31 cellular contexts compared by ENCODE assay signal in the genomic region with DNA sequence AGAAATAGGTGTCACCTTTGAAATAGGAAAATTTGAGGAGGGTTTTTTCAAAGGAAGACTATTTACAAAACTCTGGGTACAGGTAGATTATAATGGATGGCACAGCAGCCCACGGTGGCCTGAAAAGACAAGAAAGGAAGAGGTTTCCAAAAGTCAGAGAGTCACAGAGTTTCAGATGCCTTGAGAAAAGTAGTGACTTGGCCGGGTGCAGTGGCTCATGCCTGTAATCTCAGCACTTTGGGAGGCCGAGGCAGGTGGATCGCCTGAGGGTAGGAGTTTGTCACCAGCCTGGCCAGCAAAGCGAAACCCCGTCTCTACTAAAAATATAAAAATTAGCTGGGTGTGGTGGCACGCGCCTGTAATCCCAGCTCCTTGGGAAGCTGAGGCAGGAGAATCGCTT. TPM values are rescaled to one million over a fixed set of nuclear protein-coding genes. Genes with fewer than 3 reads are reported as not detected.
"Had no signal": no experiment of that assay in that cellular context is flagged by ENCODE, and none has a peak within 500 bp of the region (broad histone marks: within the 10 kb centered on the region; RNA-seq: fewer than 3 reads in every experiment).

No MANE protein-coding gene starts in this region.

- H3K9me3 ChIP-seq: esophagus squamous epithelium, gastrocnemius medialis, heart right ventricle, left lung, lower lobe of right lung, mucosa of descending colon had no signal

- H3K4me3 Mint-ChIP-seq: effector memory CD8-positive, alpha-beta T cell; endodermal cell; mesothelial cell of epicardium; naive B cell; naive thymus-derived CD8-positive, alpha-beta T cell had no signal

- H3K27me3 ChIP-seq: dorsolateral prefrontal cortex, esophagus squamous epithelium, gastrocnemius medialis, heart right ventricle, left lung had no signal

- H3K9me3 Mint-ChIP-seq: effector memory CD8-positive, alpha-beta T cell; endodermal cell; mesothelial cell of epicardium; naive B cell had no signal

- DNase-seq: dermis blood vessel endothelial cell; dorsolateral prefrontal cortex; effector CD8-positive, alpha-beta T cell; effector memory CD8-positive, alpha-beta T cell; endodermal cell; erythroblast; esophagus squamous epithelium; foreskin fibroblast; foreskin melanocyte; gastrocnemius medialis; glutamatergic neuron; head of caudate nucleus; heart right ventricle; hippocampal formation; left cardiac atrium; left lung; left ventricle myocardium superior; lower lobe of right lung; mesenchymal stem cell; mucosa of descending colon; naive B cell; naive thymus-derived CD8-positive, alpha-beta T cell had no signal

- H3K4me1 ChIP-seq: esophagus squamous epithelium, gastrocnemius medialis, left lung, lower lobe of right lung had no signal

- H3K27ac Mint-ChIP-seq: effector memory CD8-positive, alpha-beta T cell; endodermal cell; mesothelial cell of epicardium; naive thymus-derived CD8-positive, alpha-beta T cell had no signal

- H3K36me3 ChIP-seq: esophagus squamous epithelium, gastrocnemius medialis, heart right ventricle, left lung, lower lobe of right lung had no signal

- H3K27ac ChIP-seq: coronary artery, dorsolateral prefrontal cortex, epithelial cell of prostate, esophagus squamous epithelium, gastrocnemius medialis, heart right ventricle, left lung, lower lobe of right lung had no signal

- H3K27me3 Mint-ChIP-seq: effector memory CD8-positive, alpha-beta T cell; naive B cell; naive thymus-derived CD8-positive, alpha-beta T cell had no signal

- H3K36me3 Mint-ChIP-seq: mesothelial cell of epicardium; naive B cell; naive thymus-derived CD8-positive, alpha-beta T cell had no signal

- ATAC-seq: effector memory CD8-positive, alpha-beta T cell; esophagus mucosa; gastrocnemius medialis; heart right ventricle; left cardiac atrium; left lung; left ventricle myocardium superior; lower lobe of right lung; mucosa of descending colon; naive thymus-derived CD8-positive, alpha-beta T cell had no signal

- H3K4me1 Mint-ChIP-seq: naive thymus-derived CD8-positive, alpha-beta T cell had no signal

- H3K4me3 ChIP-seq: coronary artery, dorsolateral prefrontal cortex, esophagus squamous epithelium, gastrocnemius medialis, heart right ventricle, left lung, lower lobe of right lung, mucosa of descending colon had no signal

RNA-seq across cellular contexts. Expression of a gene that starts 35.2 kb away (rescaled TPM):
- total RNA-seq: dermis blood vessel endothelial cell; endodermal cell; esophagus mucosa; esophagus squamous epithelium; glomerular endothelial cell; left lung; left ventricle myocardium superior; lower leg skin; lower lobe of right lung; lung microvascular endothelial cell; mesenteric fat pad; mucosa of descending colon; naive thymus-derived CD8-positive, alpha-beta T cell had no signal
- polyA plus RNA-seq: keratinocyte; naive thymus-derived CD8-positive, alpha-beta T cell had no signal
